Comparison of ENCODE assay signal across 30 cellular contexts in the genomic region with DNA sequence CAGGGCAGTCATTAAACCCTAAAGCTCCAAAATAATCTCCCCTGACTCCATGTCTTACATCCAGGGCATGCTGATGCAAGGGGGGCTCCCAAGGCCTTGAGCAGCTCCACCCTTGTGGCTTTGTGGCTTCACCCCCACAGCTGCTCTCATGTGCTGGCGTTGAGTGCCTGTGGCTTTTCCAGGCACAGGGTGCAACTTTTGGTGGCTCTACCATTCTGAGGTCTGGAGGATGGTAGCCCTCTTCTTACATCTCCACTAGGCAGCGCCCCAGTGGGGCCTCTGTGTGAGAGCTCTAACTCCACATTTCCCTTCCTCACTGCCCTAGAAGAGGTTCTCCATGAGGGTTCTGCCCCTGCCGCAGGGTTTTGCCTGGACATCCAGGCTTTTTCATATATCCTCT. TPM values are rescaled to one million over a fixed set of nuclear protein-coding genes. Genes with fewer than 3 reads are reported as not detected.
"Had no signal": no experiment of that assay in that cellular context is flagged by ENCODE, and none has a peak within 500 bp of the region (broad histone marks: within the 10 kb centered on the region; RNA-seq: fewer than 3 reads in every experiment).

No MANE protein-coding gene starts in this region.

- H3K4me3 ChIP-seq: neural progenitor cell, ovary, prostate gland, right atrium auricular region, right lobe of liver, sigmoid colon, skin epidermis, smooth muscle cell, spleen, suprapubic skin, testis, tibial artery, transverse colon, vagina had no signal

- H3K4me2 ChIP-seq: neural progenitor cell, smooth muscle cell had no signal

- DNase-seq: naive thymus-derived CD4-positive, alpha-beta T cell; natural killer cell; occipital lobe; ovary; retina; right lobe of liver; sigmoid colon; spleen; stimulated activated CD4-positive, alpha-beta T cell treated with anti-CD3 and anti-CD28 coated beads, Interleukin-12 subunit alpha, Interleukin-12 subunit beta, amount 100 ng/mL, for 4 hours; stimulated activated CD4-positive, alpha-beta T cell treated with anti-CD3 and anti-CD28 coated beads, Interleukin-1b, Interleukin-23, amount 100 ng/mL, for 48 hours; stimulated activated CD4-positive, alpha-beta T cell treated with anti-CD3 and anti-CD28 coated beads, Interleukin-4, amount 100 ng/mL, for 1 hour; stimulated activated CD4-positive, alpha-beta T cell treated with anti-CD3 and anti-CD28 coated beads, Interleukin-4, amount 100 ng/mL, for 4 hours; stimulated activated CD8-positive, alpha-beta memory T cell treated with anti-CD3 and anti-CD28 coated beads, Interleukin-4, amount 100 ng/mL, for 48 hours; stimulated activated naive CD4-positive, alpha-beta T cell; stimulated activated naive CD8-positive, alpha-beta T cell treated with anti-CD3 and anti-CD28 coated beads, Interleukin-15, amount 100 ng/mL, for 72 hours; stimulated activated naive CD8-positive, alpha-beta T cell treated with anti-CD3 and anti-CD28 coated beads, Interleukin-15, Interleukin-2, amounts not matched to agents 100 U/mL and 50 U/mL, for 24 hours; substantia nigra; testis; tibial artery; transverse colon had no signal

- ATAC-seq: naive thymus-derived CD4-positive, alpha-beta T cell; natural killer cell; right lobe of liver; stimulated activated memory B cell treated with anti-CD40 and anti-IgM and Interleukin-4, amounts not matched to agents 10 μg/mL and 1 μg/mL and 100 μg/mL, for 72 hours; stimulated activated naive CD8-positive, alpha-beta T cell treated with anti-CD3 and anti-CD28 coated beads, Interleukin-15, amount 100 ng/mL, for 72 hours had no signal

- H3K9me3 ChIP-seq: ovary, prostate gland, right lobe of liver, suprapubic skin, testis, tibial artery, vagina had no signal

- H3K27me3 ChIP-seq: neural progenitor cell, ovary, right atrium auricular region, right lobe of liver, sigmoid colon, spleen, suprapubic skin, testis, tibial artery, transverse colon, vagina had no signal

- H3K27ac ChIP-seq: neural progenitor cell, ovary, parathyroid adenoma, prostate gland, right atrium auricular region, right lobe of liver, sigmoid colon, skin epidermis, spleen, suprapubic skin, testis, tibial artery, transverse colon, vagina had no signal

- H3K36me3 ChIP-seq: neural progenitor cell, ovary, prostate gland, right atrium auricular region, right lobe of liver, sigmoid colon, spleen, suprapubic skin, tibial artery, transverse colon, vagina had no signal

- H3K79me2 ChIP-seq: parathyroid adenoma had no signal

- H2AFZ ChIP-seq: neural progenitor cell, parathyroid adenoma had no signal

- H3K4me1 ChIP-seq: neural progenitor cell, parathyroid adenoma, prostate gland, right atrium auricular region, right lobe of liver, spleen, suprapubic skin, testis, tibial artery, transverse colon, vagina had no signal

- H3K9ac ChIP-seq: neural progenitor cell, parathyroid adenoma had no signal

RNA-seq across cellular contexts. Expression of a gene that starts 35.1 kb away (rescaled TPM):
- total RNA-seq: naive thymus-derived CD4-positive, alpha-beta T cell; natural killer cell; right atrium auricular region; right lobe of liver; smooth muscle cell; spleen; suprapubic skin; transverse colon; ureter; vagina had no signal
